1 cellular context compared by ENCODE assay signal in the genomic region with DNA sequence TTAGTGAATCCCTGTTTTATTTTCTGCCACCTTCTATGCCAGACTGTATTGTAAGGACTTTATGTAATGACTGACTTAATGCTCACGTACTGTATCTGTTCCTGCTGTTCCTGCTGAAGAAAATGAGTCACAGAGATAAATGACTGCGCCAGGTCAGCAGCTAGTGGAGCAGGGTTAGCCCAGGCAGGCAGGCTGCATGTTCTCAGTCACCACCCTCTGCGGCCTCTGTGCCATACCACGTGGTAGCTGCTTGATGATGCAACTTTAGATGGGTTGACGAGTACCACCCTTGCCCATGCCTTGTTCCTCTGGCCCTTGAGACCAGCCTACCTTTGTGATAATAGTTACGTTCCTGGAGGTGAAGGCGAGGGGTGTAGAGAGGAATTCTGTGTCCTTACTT.
A peak's percentile ranks its signal among the peaks of the same experiment; 100 is the strongest.
TF ChIP-seq lines count a peak whose summit lies in the region.

No MANE protein-coding gene starts in this region.

TF ChIP-seq in K562, 482 proteins besides CTCF, POLR2A, EP300 and RAD21 (continued from another document):
- TF ChIP-seq, protein P1, sequence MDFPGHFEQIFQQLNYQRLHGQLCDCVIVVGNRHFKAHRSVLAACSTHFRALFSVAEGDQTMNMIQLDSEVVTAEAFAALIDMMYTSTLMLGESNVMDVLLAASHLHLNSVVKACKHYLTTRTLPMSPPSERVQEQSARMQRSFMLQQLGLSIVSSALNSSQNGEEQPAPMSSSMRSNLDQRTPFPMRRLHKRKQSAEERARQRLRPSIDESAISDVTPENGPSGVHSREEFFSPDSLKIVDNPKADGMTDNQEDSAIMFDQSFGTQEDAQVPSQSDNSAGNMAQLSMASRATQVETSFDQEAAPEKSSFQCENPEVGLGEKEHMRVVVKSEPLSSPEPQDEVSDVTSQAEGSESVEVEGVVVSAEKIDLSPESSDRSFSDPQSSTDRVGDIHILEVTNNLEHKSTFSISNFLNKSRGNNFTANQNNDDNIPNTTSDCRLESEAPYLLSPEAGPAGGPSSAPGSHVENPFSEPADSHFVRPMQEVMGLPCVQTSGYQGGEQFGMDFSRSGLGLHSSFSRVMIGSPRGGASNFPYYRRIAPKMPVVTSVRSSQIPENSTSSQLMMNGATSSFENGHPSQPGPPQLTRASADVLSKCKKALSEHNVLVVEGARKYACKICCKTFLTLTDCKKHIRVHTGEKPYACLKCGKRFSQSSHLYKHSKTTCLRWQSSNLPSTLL (IDR thresholded peaks at IDR 0.05) = no peak
- TF ChIP-seq, protein P2, sequence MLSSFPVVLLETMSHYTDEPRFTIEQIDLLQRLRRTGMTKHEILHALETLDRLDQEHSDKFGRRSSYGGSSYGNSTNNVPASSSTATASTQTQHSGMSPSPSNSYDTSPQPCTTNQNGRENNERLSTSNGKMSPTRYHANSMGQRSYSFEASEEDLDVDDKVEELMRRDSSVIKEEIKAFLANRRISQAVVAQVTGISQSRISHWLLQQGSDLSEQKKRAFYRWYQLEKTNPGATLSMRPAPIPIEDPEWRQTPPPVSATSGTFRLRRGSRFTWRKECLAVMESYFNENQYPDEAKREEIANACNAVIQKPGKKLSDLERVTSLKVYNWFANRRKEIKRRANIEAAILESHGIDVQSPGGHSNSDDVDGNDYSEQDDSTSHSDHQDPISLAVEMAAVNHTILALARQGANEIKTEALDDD (IDR thresholded peaks at IDR 0.05) = peak; percentile 24; the same call in 1 of the 2 replicates
- TF ChIP-seq, protein P3, sequence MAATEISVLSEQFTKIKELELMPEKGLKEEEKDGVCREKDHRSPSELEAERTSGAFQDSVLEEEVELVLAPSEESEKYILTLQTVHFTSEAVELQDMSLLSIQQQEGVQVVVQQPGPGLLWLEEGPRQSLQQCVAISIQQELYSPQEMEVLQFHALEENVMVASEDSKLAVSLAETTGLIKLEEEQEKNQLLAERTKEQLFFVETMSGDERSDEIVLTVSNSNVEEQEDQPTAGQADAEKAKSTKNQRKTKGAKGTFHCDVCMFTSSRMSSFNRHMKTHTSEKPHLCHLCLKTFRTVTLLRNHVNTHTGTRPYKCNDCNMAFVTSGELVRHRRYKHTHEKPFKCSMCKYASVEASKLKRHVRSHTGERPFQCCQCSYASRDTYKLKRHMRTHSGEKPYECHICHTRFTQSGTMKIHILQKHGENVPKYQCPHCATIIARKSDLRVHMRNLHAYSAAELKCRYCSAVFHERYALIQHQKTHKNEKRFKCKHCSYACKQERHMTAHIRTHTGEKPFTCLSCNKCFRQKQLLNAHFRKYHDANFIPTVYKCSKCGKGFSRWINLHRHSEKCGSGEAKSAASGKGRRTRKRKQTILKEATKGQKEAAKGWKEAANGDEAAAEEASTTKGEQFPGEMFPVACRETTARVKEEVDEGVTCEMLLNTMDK (IDR thresholded peaks at IDR 0.05; ENCODE audit: borderline replicate concordance, insufficient read depth, low read depth, low read length, poor library complexity, severe bottlenecking) = no peak
